ENCODE assay signal across 10 cellular contexts in the genomic region with DNA sequence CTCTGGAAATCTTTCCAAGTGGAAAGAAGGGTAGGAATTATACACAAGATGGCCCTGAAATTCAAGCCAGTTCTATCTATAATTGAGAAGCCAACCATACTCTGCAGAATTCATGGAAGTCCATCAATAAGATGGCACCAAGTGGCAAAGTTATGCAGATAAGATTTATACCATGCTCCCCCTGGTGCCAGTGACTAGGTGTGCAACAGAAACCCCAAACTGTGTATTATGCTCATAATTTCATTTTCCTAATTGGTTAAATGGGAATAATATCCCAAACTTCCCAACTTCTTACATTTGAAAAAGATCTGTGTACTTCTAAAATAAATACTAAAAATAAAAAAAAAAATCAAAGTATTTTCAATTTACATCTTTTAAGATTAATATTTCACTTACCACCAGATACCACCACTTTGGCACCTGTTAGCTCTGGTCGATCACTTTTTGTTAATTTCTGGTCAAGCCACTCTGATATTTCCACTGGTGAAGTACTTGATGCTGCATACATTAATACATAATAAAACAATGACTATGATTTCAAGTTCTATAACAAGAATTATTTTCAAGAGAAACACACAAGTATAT. TPM values are rescaled to one million over a fixed set of nuclear protein-coding genes. Genes with fewer than 3 reads are reported as not detected.
DNase-seq lines count a peak whose midpoint lies in the region; ATAC-seq and TF ChIP-seq lines count a peak whose summit lies in the region.
"Had no signal": no experiment of that assay in that cellular context is flagged by ENCODE, and none has a peak within 500 bp of the region (broad histone marks: within the 10 kb centered on the region; RNA-seq: fewer than 3 reads in every experiment).

No MANE protein-coding gene starts in this region.

- H3K9me3 Mint-ChIP-seq in GM23338 = no peaks in the 10 kb centered on the region; the same call in 2 of the 3 replicates
- no peaks in the 10 kb centered on the region for H3K9me3 Mint-ChIP-seq in stimulated activated naive CD8-positive, alpha-beta T cell treated with anti-CD3 and anti-CD28 coated beads, Interleukin-15, amount 100 ng/mL, for 72 hours
- H3K9me3 Mint-ChIP-seq: activated T-helper 1 cell treated with anti-CD3 and anti-CD28 coated beads, Interleukin-12 subunit alpha, Interleukin-12 subunit beta, Interleukin-2, Interleukin-4 antibody, amounts not matched to agents 30 ng/mL and 10 ng/mL and 1 ng/mL, durations not matched to agents 14 hours and 24 hours and 36 hours had no signal

- no peaks in the 10 kb centered on the region for H3K79me2 ChIP-seq in GM23338 (replicated peaks; ENCODE audit: insufficient read depth)
- peaks cover 20% of the 10 kb centered on the region for H3K79me2 ChIP-seq in hepatocyte

- H3K4me3 Mint-ChIP-seq in GM23338 = no peak overlapping the region
- H3K4me3 Mint-ChIP-seq in T-helper 17 cell = no peak overlapping the region
- no peak overlapping the region for H3K4me3 Mint-ChIP-seq in stimulated activated naive CD8-positive, alpha-beta T cell treated with anti-CD3 and anti-CD28 coated beads, Interleukin-15, amount 100 ng/mL, for 72 hours

- no peaks in the 10 kb centered on the region for H3K9me3 ChIP-seq in T-helper 17 cell (ENCODE audit: control insufficient read depth, low read length, poor library complexity, severe bottlenecking)
- no peaks in the 10 kb centered on the region for H3K9me3 ChIP-seq in hepatocyte (ENCODE audit: low read depth)

- TF ChIP-seq CTCF in BJ (IDR thresholded peaks at IDR 0.05; ENCODE audit: insufficient read depth, low read depth, low read length) (peak; percentile 55), GM23338 (conservative IDR thresholded peaks at IDR 0.05; ENCODE audit: low read depth in 2 of 2) (peak; percentile 42 to 50), hepatocyte (IDR thresholded peaks at IDR 0.05; ENCODE audit: poor library complexity) (peak; percentile 38)

- ATAC-seq in GM23338 = no peak
- ATAC-seq in T-helper 17 cell = peak; percentile 54
- no peak for ATAC-seq in stimulated activated naive CD8-positive, alpha-beta T cell treated with anti-CD3 and anti-CD28 coated beads, Interleukin-15, amount 100 ng/mL, for 72 hours
- no peak for ATAC-seq in GM21526 (IDR thresholded peaks at IDR 0.05; ENCODE audit: low FRiP score, unreplicated experiment)
- ATAC-seq in stimulated activated naive CD8-positive, alpha-beta T cell treated with anti-CD3 and anti-CD28 coated beads, Interleukin-15, Interleukin-2, amounts not matched to agents 100 U/mL and 50 U/mL, for 24 hours = no peak

- H3K4me2 ChIP-seq in GM23338 (no peak overlapping the region), hepatocyte (no peak overlapping the region)

- POLR2A ChIA-PET in BJ (lab: Charles Lee) = interaction anchor here (0.7 kb wide), 1 partner anchor 56 kb away, joined by 3 read pairs; no protein-coding TSS in a partner anchor

- H4K20me1 ChIP-seq in GM23338 (replicated peaks; ENCODE audit: insufficient read depth) = no peaks in the 10 kb centered on the region; the same call in 1 of the 2 replicates
- peaks cover under 1% of the 10 kb centered on the region for H4K20me1 ChIP-seq in hepatocyte (ENCODE audit: insufficient read depth, poor library complexity, severe bottlenecking)

- no peaks in the 10 kb centered on the region for H3K27me3 ChIP-seq in BJ (ENCODE audit: control insufficient read depth, insufficient read depth, low read length)
- no peaks in the 10 kb centered on the region for H3K27me3 ChIP-seq in GM23338 (ENCODE audit: insufficient read depth)
- no peaks in the 10 kb centered on the region for H3K27me3 ChIP-seq in hepatocyte

- H3K36me3 ChIP-seq in BJ (ENCODE audit: control insufficient read depth, insufficient read depth, low read length) (peaks cover 8% of the 10 kb centered on the region), GM23338 (ENCODE audit: insufficient read depth) (no peaks in the 10 kb centered on the region; the same call in 1 of the 2 replicates), hepatocyte (replicated peaks; ENCODE audit: insufficient read depth, low read depth) (no peaks in the 10 kb centered on the region)

- no peaks in the 10 kb centered on the region for H3F3A ChIP-seq in GM23338 (replicated peaks; ENCODE audit: low read depth)

- peaks cover 8% of the 10 kb centered on the region; the same call in 1 of the 3 replicates for H3K36me3 Mint-ChIP-seq in GM23338 (ENCODE audit: low read depth)
- H3K36me3 Mint-ChIP-seq in T-helper 17 cell (ENCODE audit: low read depth) = peaks cover 5% of the 10 kb centered on the region

- H3K9me2 ChIP-seq in GM23338 (ENCODE audit: insufficient read depth) (no peaks in the 10 kb centered on the region), hepatocyte (replicated peaks; ENCODE audit: insufficient read depth) (no peaks in the 10 kb centered on the region)

- DNase-seq in BJ (ENCODE audit: low read depth) = no peak
- peak; percentile 18 for DNase-seq in GM23338 (ENCODE audit: low spot score)
- no peak for DNase-seq in T-helper 17 cell
- DNase-seq in hepatocyte (ENCODE audit: low spot score) = no peak
- DNase-seq in stimulated activated naive CD8-positive, alpha-beta T cell treated with anti-CD3 and anti-CD28 coated beads, Interleukin-15, amount 100 ng/mL, for 72 hours = no peak
- no peak for DNase-seq in activated T-cell treated with anti-CD3 and anti-CD28 coated beads, Interleukin-2, amount 50 U/mL, for 1 hour
- DNase-seq in stimulated activated naive CD8-positive, alpha-beta T cell treated with anti-CD3 and anti-CD28 coated beads, Interleukin-15, Interleukin-2, amounts not matched to agents 100 U/mL and 50 U/mL, for 24 hours = no peak
- DNase-seq: NCI-H1930 had no signal

- CTCF ChIA-PET in BJ (lab: Yijun Ruan, JAX) = interaction anchor here (0.7 to 1.6 kb wide), 6 partner anchors 10 to 287 kb away, joined by 3 to 7 read pairs (median 4); no protein-coding TSS in a partner anchor

- H3K27ac ChIP-seq in GM23338 (ENCODE audit: low read depth) (no peak overlapping the region), hepatocyte (no peak overlapping the region)

- no peaks in the 10 kb centered on the region for H3K4me1 Mint-ChIP-seq in GM23338
- H3K4me1 Mint-ChIP-seq in T-helper 17 cell = peaks cover 23% of the 10 kb centered on the region
- peaks cover 23% of the 10 kb centered on the region for H3K4me1 Mint-ChIP-seq in stimulated activated naive CD8-positive, alpha-beta T cell treated with anti-CD3 and anti-CD28 coated beads, Interleukin-15, amount 100 ng/mL, for 72 hours

- 97% methylated on average over 1 of the region's 1 CpG for WGBS in hepatocyte (ENCODE audit: low lambda C conversion rate, missing lambda C conversion rate)

- H2AFZ ChIP-seq in GM23338 (no peak overlapping the region), hepatocyte (no peak overlapping the region)

- H3K4me1 ChIP-seq in GM23338 (ENCODE audit: insufficient read depth) (no peaks in the 10 kb centered on the region), hepatocyte (ENCODE audit: insufficient read depth) (no peaks in the 10 kb centered on the region)

- H3K27me3 Mint-ChIP-seq in GM23338 (ENCODE audit: insufficient read depth, low read depth, poor library complexity) (no peaks in the 10 kb centered on the region), T-helper 17 cell (no peaks in the 10 kb centered on the region)
- H3K27me3 Mint-ChIP-seq in stimulated activated naive CD8-positive, alpha-beta T cell treated with anti-CD3 and anti-CD28 coated beads, Interleukin-15, amount 100 ng/mL, for 72 hours = no peaks in the 10 kb centered on the region

- H3K27ac Mint-ChIP-seq in GM23338 (no peak overlapping the region), T-helper 17 cell (peak overlapping the region; percentile 94)
- H3K27ac Mint-ChIP-seq in stimulated activated naive CD8-positive, alpha-beta T cell treated with anti-CD3 and anti-CD28 coated beads, Interleukin-15, amount 100 ng/mL, for 72 hours = no peak overlapping the region
- H3K27ac Mint-ChIP-seq: activated T-helper 1 cell treated with anti-CD3 and anti-CD28 coated beads, Interleukin-12 subunit alpha, Interleukin-12 subunit beta, Interleukin-2, Interleukin-4 antibody, amounts not matched to agents 30 ng/mL and 10 ng/mL and 1 ng/mL, durations not matched to agents 14 hours and 24 hours and 36 hours had no signal

- no peak overlapping the region for H3K4me3 ChIP-seq in BJ (ENCODE audit: low read depth, low read length)
- no peak overlapping the region for H3K4me3 ChIP-seq in GM23338
- H3K4me3 ChIP-seq in hepatocyte = no peak overlapping the region

TF ChIP-seq in GM23338, 12 proteins besides CTCF, POLR2A, EP300 and RAD21 (continues in another document):
- no peak for TF ChIP-seq EZH2 (IDR thresholded peaks at IDR 0.05; ENCODE audit: low read depth, unreplicated experiment)
- no peak for TF ChIP-seq STAT1 (IDR thresholded peaks at IDR 0.05; ENCODE audit: unreplicated experiment)
- no peak for TF ChIP-seq JUNB (IDR thresholded peaks at IDR 0.05; ENCODE audit: unreplicated experiment)
- no peak for TF ChIP-seq NANOG (IDR thresholded peaks at IDR 0.05; ENCODE audit: borderline replicate concordance)
- TF ChIP-seq ZNF331 (CRISPR knock-in tag; IDR thresholded peaks at IDR 0.05; ENCODE audit: low read depth) = no peak
- no peak for TF ChIP-seq POLR2AphosphoS5 (IDR thresholded peaks at IDR 0.05; ENCODE audit: low read depth)

RNA-seq across cellular contexts. Expression of a gene that starts 25.9 kb away (rescaled TPM):
- 113 and 173 TPM in 2 replicates for polyA plus RNA-seq in BJ (2011; rRNA removed)
- polyA minus RNA-seq in BJ (2011; rRNA and poly(A)+ RNA removed) = 53.5 and 54.6 TPM in 2 replicates
- 52.9 and 62.3 TPM in 2 replicates for total RNA-seq in GM23338 (2014; rRNA removed; shearing (Covaris generic))
- polyA plus RNA-seq in GM23338 (2016; fragmentation: Nextera tagmentation; extraction: Ambion mirVana) = 61.7 and 69.1 TPM in 2 replicates
- 10 to 100 TPM; 37.0 to 68.2 TPM for total RNA-seq in T-helper 17 cell
- 154 and 175 TPM in 2 replicates for total RNA-seq in hepatocyte
- polyA plus RNA-seq in hepatocyte = 185 and 193 TPM in 2 replicates

RNA-seq across cellular contexts. Expression of a gene that starts 51.2 kb away (rescaled TPM):
- polyA plus RNA-seq in BJ (2011; rRNA removed) = 5.0 and 7.7 TPM in 2 replicates
- 4.2 and 4.3 TPM in 2 replicates for polyA minus RNA-seq in BJ (2011; rRNA and poly(A)+ RNA removed)
- total RNA-seq in GM23338 (2014; rRNA removed; shearing (Covaris generic)) = 2.2 and 2.7 TPM in 2 replicates
- 0.65 and 1.0 TPM in 2 replicates for polyA plus RNA-seq in GM23338 (2016; fragmentation: Nextera tagmentation; extraction: Ambion mirVana)
- total RNA-seq in T-helper 17 cell = not detected
- total RNA-seq in hepatocyte = 3.9 and 5.3 TPM in 2 replicates
- polyA plus RNA-seq in hepatocyte = 3.3 and 4.7 TPM in 2 replicates
